In genomic region chr2:182058056-182058455, GRCh38 we compare ENCODE assay signal across 27 cellular contexts.
"Had no signal": no experiment of that assay in that cellular context is flagged by ENCODE, and none has a peak within 500 bp of the region (broad histone marks: within the 10 kb centered on the region; RNA-seq: fewer than 3 reads in every experiment).

No MANE protein-coding gene starts in this region.

- H3K9me3 ChIP-seq: stomach, suprapubic skin, testis, thoracic aorta, thyroid gland, tibial artery, tibial nerve, transverse colon, upper lobe of left lung, upper lobe of right lung, uterus, vagina had no signal

- H3K27ac ChIP-seq: stomach, suprapubic skin, testis, thoracic aorta, thyroid gland, tibial artery, tibial nerve, transverse colon, upper lobe of left lung, upper lobe of right lung, uterus, vagina had no signal

- FAIRE-seq: urothelium cell line had no signal

- H3K27me3 ChIP-seq: stomach, suprapubic skin, testis, thyroid gland, tibial artery, tibial nerve, transverse colon, upper lobe of left lung, upper lobe of right lung, uterus, vagina had no signal

- ATAC-seq: stimulated activated effector memory CD8-positive, alpha-beta T cell treated with anti-CD3 and anti-CD28 coated beads, Interleukin-12 subunit alpha, Interleukin-12 subunit beta, amount 100 ng/mL, for 72 hours; stimulated activated memory B cell treated with anti-CD40 and anti-IgM and Interleukin-4, amounts not matched to agents 10 μg/mL and 1 μg/mL and 100 μg/mL, for 72 hours; stimulated activated naive B cell treated with anti-CD40 and anti-IgM and Interleukin-4, amounts not matched to agents 10 μg/mL and 1 μg/mL and 100 μg/mL, for 72 hours; stimulated activated naive CD8-positive, alpha-beta T cell treated with anti-CD3 and anti-CD28 coated beads, Interleukin-15, amount 100 ng/mL, for 72 hours; stimulated activated naive CD8-positive, alpha-beta T cell treated with anti-CD3 and anti-CD28 coated beads, Interleukin-15, Interleukin-2, amounts not matched to agents 100 U/mL and 50 U/mL, for 24 hours; upper lobe of right lung had no signal

- DNase-seq: stimulated activated CD4-positive, alpha-beta T cell treated with anti-CD3 and anti-CD28 coated beads, Interleukin-2, amount 100 ng/mL, for 48 hours; stimulated activated CD4-positive, alpha-beta T cell treated with anti-CD3 and anti-CD28 coated beads, Interleukin-4, amount 100 ng/mL, for 1 hour; stimulated activated CD4-positive, alpha-beta T cell treated with anti-CD3 and anti-CD28 coated beads, Interleukin-4, amount 100 ng/mL, for 24 hours; stimulated activated CD4-positive, alpha-beta T cell treated with anti-CD3 and anti-CD28 coated beads, Interleukin-4, amount 100 ng/mL, for 4 hours; stimulated activated CD8-positive, alpha-beta memory T cell treated with anti-CD3 and anti-CD28 coated beads, Interleukin-4, amount 100 ng/mL, for 48 hours; stimulated activated naive B cell treated with anti-CD40 and anti-IgM and Interleukin-4, amounts not matched to agents 10 μg/mL and 1 μg/mL and 100 μg/mL, for 72 hours; stimulated activated naive CD4-positive, alpha-beta T cell; stimulated activated naive CD4-positive, alpha-beta T cell treated with Interleukin-2 at 50 U/mL for 16 hours; stimulated activated naive CD8-positive, alpha-beta T cell treated with anti-CD3 and anti-CD28 coated beads, Interleukin-15, amount 100 ng/mL, for 72 hours; stimulated activated naive CD8-positive, alpha-beta T cell treated with anti-CD3 and anti-CD28 coated beads, Interleukin-15, Interleukin-2, amounts not matched to agents 100 U/mL and 50 U/mL, for 24 hours; stomach; substantia nigra; testis; thyroid gland; tibial artery; transverse colon; trophoblast cell; upper lobe of left lung; upper lobe of right lung; uterus had no signal

- H3K36me3 ChIP-seq: stomach, suprapubic skin, thoracic aorta, thyroid gland, tibial artery, tibial nerve, transverse colon, upper lobe of left lung, upper lobe of right lung, uterus, vagina had no signal

- H3K4me3 ChIP-seq: stomach, suprapubic skin, testis, thoracic aorta, thyroid gland, tibial artery, tibial nerve, transverse colon, upper lobe of left lung, upper lobe of right lung, uterus, vagina had no signal

- H3K4me1 ChIP-seq: stomach, suprapubic skin, testis, thyroid gland, tibial nerve, upper lobe of left lung, upper lobe of right lung, uterus, vagina had no signal
